19 cellular contexts compared by ENCODE assay signal in the genomic region with DNA sequence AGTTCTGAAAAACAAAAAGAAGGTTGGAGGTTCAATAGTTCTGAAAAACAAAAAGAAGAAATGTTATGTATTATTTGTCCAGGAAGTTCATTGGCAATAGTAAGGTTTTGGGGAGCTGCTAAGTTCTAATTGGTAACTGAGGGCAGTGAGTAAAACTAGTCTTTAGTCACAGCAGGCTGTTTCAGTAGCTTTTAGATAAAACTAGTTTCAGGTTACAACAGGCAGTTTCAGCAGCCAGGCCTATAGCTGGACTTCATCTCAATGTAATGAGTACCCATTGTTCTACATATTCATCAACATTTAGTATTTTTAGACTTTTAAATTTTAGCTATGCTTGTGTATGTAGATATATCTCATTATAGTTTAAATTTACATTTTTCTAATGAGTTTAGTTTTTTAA.
"Had no signal": no experiment of that assay in that cellular context is flagged by ENCODE, and none has a peak within 500 bp of the region (broad histone marks: within the 10 kb centered on the region; RNA-seq: fewer than 3 reads in every experiment).

No MANE protein-coding gene starts in this region.

- H3K36me3 ChIP-seq: cardiac muscle cell had no signal

- H3K27ac ChIP-seq: cardiac muscle cell had no signal

- DNase-seq: activated CD4-positive, alpha-beta T cell treated with anti-CD3 and anti-CD28 coated beads for 48 hours; activated CD4-positive, alpha-beta T cell treated with anti-CD3 and anti-CD28 coated beads, Interleukin-2, amount 50 U/mL, for 4 hours; activated CD4-positive, CD25-positive, alpha-beta regulatory T cell treated with anti-CD3 and anti-CD28 coated beads, Interleukin-2, amount 50 U/mL, for 72 hours; activated CD8-positive, alpha-beta memory T cell treated with anti-CD3 and anti-CD28 coated beads, Interleukin-2, amount 10 ng/mL, durations not matched to agents 7 days and 5 days; activated gamma-delta T cell; activated naive CD4-positive, alpha-beta T cell treated with anti-CD3 and anti-CD28 coated beads for 36 hours; activated T-cell treated with anti-CD3 and anti-CD28 coated beads, Interleukin-2, amount 50 U/mL, for 48 hours; amygdala; Kasumi-1; NCI-H1048; NCI-H146; NCI-H1930; NCI-H2107; NCI-H510A treated with DMSO at 0.1 percent for 48 hours; PC-3; SHP77 treated with DMSO at 0.1 percent for 48 hours; T-helper 17 cell; T-helper 9 cell had no signal

- H3K4me3 ChIP-seq: cardiac muscle cell had no signal
